1 cellular context compared by ENCODE assay signal in genomic region chr7:42385912-42386311, GRCh38.
TF ChIP-seq lines count a peak whose summit lies in the region.

No MANE protein-coding gene starts in this region.

TF ChIP-seq in WTC11, 78 proteins besides CTCF, POLR2A, EP300 and RAD21 (continued from another document):
- TF ChIP-seq, protein P1, sequence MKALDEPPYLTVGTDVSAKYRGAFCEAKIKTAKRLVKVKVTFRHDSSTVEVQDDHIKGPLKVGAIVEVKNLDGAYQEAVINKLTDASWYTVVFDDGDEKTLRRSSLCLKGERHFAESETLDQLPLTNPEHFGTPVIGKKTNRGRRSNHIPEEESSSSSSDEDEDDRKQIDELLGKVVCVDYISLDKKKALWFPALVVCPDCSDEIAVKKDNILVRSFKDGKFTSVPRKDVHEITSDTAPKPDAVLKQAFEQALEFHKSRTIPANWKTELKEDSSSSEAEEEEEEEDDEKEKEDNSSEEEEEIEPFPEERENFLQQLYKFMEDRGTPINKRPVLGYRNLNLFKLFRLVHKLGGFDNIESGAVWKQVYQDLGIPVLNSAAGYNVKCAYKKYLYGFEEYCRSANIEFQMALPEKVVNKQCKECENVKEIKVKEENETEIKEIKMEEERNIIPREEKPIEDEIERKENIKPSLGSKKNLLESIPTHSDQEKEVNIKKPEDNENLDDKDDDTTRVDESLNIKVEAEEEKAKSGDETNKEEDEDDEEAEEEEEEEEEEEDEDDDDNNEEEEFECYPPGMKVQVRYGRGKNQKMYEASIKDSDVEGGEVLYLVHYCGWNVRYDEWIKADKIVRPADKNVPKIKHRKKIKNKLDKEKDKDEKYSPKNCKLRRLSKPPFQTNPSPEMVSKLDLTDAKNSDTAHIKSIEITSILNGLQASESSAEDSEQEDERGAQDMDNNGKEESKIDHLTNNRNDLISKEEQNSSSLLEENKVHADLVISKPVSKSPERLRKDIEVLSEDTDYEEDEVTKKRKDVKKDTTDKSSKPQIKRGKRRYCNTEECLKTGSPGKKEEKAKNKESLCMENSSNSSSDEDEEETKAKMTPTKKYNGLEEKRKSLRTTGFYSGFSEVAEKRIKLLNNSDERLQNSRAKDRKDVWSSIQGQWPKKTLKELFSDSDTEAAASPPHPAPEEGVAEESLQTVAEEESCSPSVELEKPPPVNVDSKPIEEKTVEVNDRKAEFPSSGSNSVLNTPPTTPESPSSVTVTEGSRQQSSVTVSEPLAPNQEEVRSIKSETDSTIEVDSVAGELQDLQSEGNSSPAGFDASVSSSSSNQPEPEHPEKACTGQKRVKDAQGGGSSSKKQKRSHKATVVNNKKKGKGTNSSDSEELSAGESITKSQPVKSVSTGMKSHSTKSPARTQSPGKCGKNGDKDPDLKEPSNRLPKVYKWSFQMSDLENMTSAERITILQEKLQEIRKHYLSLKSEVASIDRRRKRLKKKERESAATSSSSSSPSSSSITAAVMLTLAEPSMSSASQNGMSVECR (CRISPR knock-in tag; IDR thresholded peaks at IDR 0.05; ENCODE audit: borderline replicate concordance): no peak
TF ChIP-seq in WTC11: peak in this region for 0.
